31 cellular contexts compared by ENCODE assay signal in genomic region chr3:126570103-126570541, GRCh38. TPM values are rescaled to one million over a fixed set of nuclear protein-coding genes. Genes with fewer than 3 reads are reported as not detected.
DNase-seq lines count a peak whose midpoint lies in the region; ATAC-seq, FAIRE-seq and TF ChIP-seq lines count a peak whose summit lies in the region.
"Had no signal": no experiment of that assay in that cellular context is flagged by ENCODE, and none has a peak within 500 bp of the region (broad histone marks: within the 10 kb centered on the region; RNA-seq: fewer than 3 reads in every experiment).

No MANE protein-coding gene starts in this region.

- 0% methylated on average over 5 of the region's 6 CpGs for WGBS in K562 (ENCODE audit: insufficient coverage, low coverage, missing lambda C conversion rate)

- FAIRE-seq in K562 (lab: Jason Lieb, UNC), result no peak

- no peaks in the 10 kb centered on the region for H3K79me2 ChIP-seq in K562 (ENCODE audit: control insufficient read depth, insufficient read depth, low read length)

- no peaks in the 10 kb centered on the region for H3K4me1 Mint-ChIP-seq in activated CD4-positive, alpha-beta T cell treated with anti-CD3 and anti-CD28 coated beads, Interleukin-2, amount 10 ng/mL, durations not matched to agents 24 days and 14 days
- H3K4me1 Mint-ChIP-seq in naive thymus-derived CD8-positive, alpha-beta T cell, result no peaks in the 10 kb centered on the region
- H3K4me1 Mint-ChIP-seq: central memory CD8-positive, alpha-beta T cell had no signal

- ATAC-seq in K562 (peak; percentile 79), left lobe of liver (peak; percentile 46)
- no peak for ATAC-seq in naive thymus-derived CD8-positive, alpha-beta T cell
- ATAC-seq: left colon had no signal

- H3K4me3 Mint-ChIP-seq in activated CD4-positive, alpha-beta T cell treated with anti-CD3 and anti-CD28 coated beads, Interleukin-2, amount 10 ng/mL, durations not matched to agents 24 days and 14 days, result no peak overlapping the region
- no peak overlapping the region for H3K4me3 Mint-ChIP-seq in naive thymus-derived CD8-positive, alpha-beta T cell
- H3K4me3 Mint-ChIP-seq: activated CD4-positive, alpha-beta memory T cell treated with anti-CD3 and anti-CD28 coated beads for 36 hours; central memory CD8-positive, alpha-beta T cell; nephron progenitor cell had no signal

- peak; percentile 48 for DNase-seq in activated CD4-positive, alpha-beta T cell treated with anti-CD3 and anti-CD28 coated beads, Interleukin-2, amount 10 ng/mL, durations not matched to agents 24 days and 14 days
- DNase-seq in activated CD4-positive, alpha-beta T cell treated with anti-CD3 and anti-CD28 coated beads, Interleukin-2, amount 50 U/mL, for 1 hour, result no peak
- DNase-seq in K562 (ENCODE audit: extremely low read depth in 1 of 4, low spot score in 3 of 4) (peak in 1 of 4 experiments; percentile 7), left lobe of liver (ENCODE audit: low spot score) (no peak), D341Med (ENCODE audit: low spot score) (no peak), amygdala (lab: John Stamatoyannopoulos, UW) (no peak), DMS53 (lab: John Stamatoyannopoulos, UW) (no peak)
- no peak for DNase-seq in naive thymus-derived CD8-positive, alpha-beta T cell
- DNase-seq: 8988T; activated CD4-positive, alpha-beta memory T cell treated with anti-CD3 and anti-CD28 coated beads for 36 hours; activated naive CD4-positive, alpha-beta T cell treated with Interleukin-2 at 50 U/mL for 16 hours; activated T-cell treated with anti-CD3 and anti-CD28 coated beads, Interleukin-2, amount 50 U/mL, for 1 hour; BE2C; DND-41; glutamatergic neuron; Karpas-422; left colon; midbrain; NCI-H1092; NCI-H2029; nephron progenitor cell; PC-9; stomach; transverse colon had no signal

- no peak for TF ChIP-seq POLR2A in K562 (conservative IDR thresholded peaks at IDR 0.05)

- H3K4me1 ChIP-seq in K562 (replicated peaks in 1 of 2; ENCODE audit: control insufficient read depth in 2 of 2, insufficient read depth in 2 of 2, low read length in 2 of 2), result no peaks in the 10 kb centered on the region; a peak in 2 of 5 replicates
- H3K4me1 ChIP-seq: prostate gland, stomach, transverse colon had no signal

- intact Hi-C loops in activated CD4-positive, alpha-beta T cell treated with anti-CD3 and anti-CD28 coated beads, Interleukin-2, amount 10 ng/mL, durations not matched to agents 24 days and 14 days (cut with micrococcal nuclease), result no loop called here
- intact Hi-C loops in K562 (cut with micrococcal nuclease), result no loop called here

- H3K4me3 ChIP-seq in K562, result no peak overlapping the region
- H3K4me3 ChIP-seq: PC-9, prostate gland, skin epidermis, stomach, transverse colon had no signal

- peaks cover 0 to 16% of the 10 kb centered on the region in 2 experiments; a peak in 1 of 5 replicates for H3K27me3 ChIP-seq in K562 (ENCODE audit: control insufficient read depth in 2 of 2, insufficient read depth in 2 of 2, low read length in 2 of 2)
- H3K27me3 ChIP-seq: BE2C had no signal

- no peaks in the 10 kb centered on the region for H3K9me3 ChIP-seq in K562 (replicated peaks; ENCODE audit: control insufficient read depth, insufficient read depth, low read depth, low read length)
- H3K9me3 ChIP-seq: BE2C, prostate gland, stomach, transverse colon had no signal

- CTCF ChIA-PET in K562 (lab: Yijun Ruan, JAX; ENCODE audit: low intra/inter-chr PET ratio), result no interaction called here

- H3K4me2 ChIP-seq in K562 (ENCODE audit: insufficient read depth, low read length), result no peak overlapping the region
- H3K4me2 ChIP-seq: PC-9 had no signal

- no TSS peak for BruUV-seq in K562 (replicated peaks; lab: Mats Ljungman, UMichigan)

- in situ Hi-C loops in K562 (cut with MboI), result no loop called here

- no peaks in the 10 kb centered on the region for H3K36me3 ChIP-seq in K562 (ENCODE audit: control insufficient read depth, insufficient read depth, low read length)
- H3K36me3 ChIP-seq: BE2C, prostate gland, stomach, transverse colon had no signal

- TF ChIP-seq RAD21 in K562 (CRISPR knock-in tag; conservative IDR thresholded peaks at IDR 0.05 in 1 of 2, IDR thresholded peaks at IDR 0.05 in 1 of 2), result peak in 1 of 2 experiments; percentile 14; a peak in 1 of 4 replicates

- no peaks in the 10 kb centered on the region for H3K36me3 Mint-ChIP-seq in activated CD4-positive, alpha-beta T cell treated with anti-CD3 and anti-CD28 coated beads, Interleukin-2, amount 10 ng/mL, durations not matched to agents 24 days and 14 days (ENCODE audit: low read depth)
- no peaks in the 10 kb centered on the region for H3K36me3 Mint-ChIP-seq in naive thymus-derived CD8-positive, alpha-beta T cell
- H3K36me3 Mint-ChIP-seq: activated CD4-positive, alpha-beta memory T cell treated with anti-CD3 and anti-CD28 coated beads for 36 hours had no signal

- no peak overlapping the region for H3K27ac ChIP-seq in K562 (ENCODE audit: extremely low read depth, low read depth, low read length)
- H3K27ac ChIP-seq: PC-9, prostate gland, skin epidermis, stomach, transverse colon, VCaP had no signal

- no peak for TF ChIP-seq EP300 in K562 (IDR thresholded peaks at IDR 0.05; ENCODE audit: low read length)

- H3K27me3 Mint-ChIP-seq in activated CD4-positive, alpha-beta T cell treated with anti-CD3 and anti-CD28 coated beads, Interleukin-2, amount 10 ng/mL, durations not matched to agents 24 days and 14 days, result peaks cover 7% of the 10 kb centered on the region
- peaks cover 1 to 9% (median 5%) of the 10 kb centered on the region in 5 donors for H3K27me3 Mint-ChIP-seq in naive thymus-derived CD8-positive, alpha-beta T cell

- H3K9me3 Mint-ChIP-seq in activated CD4-positive, alpha-beta T cell treated with anti-CD3 and anti-CD28 coated beads, Interleukin-2, amount 10 ng/mL, durations not matched to agents 24 days and 14 days, result no peaks in the 10 kb centered on the region
- no peaks in the 10 kb centered on the region for H3K9me3 Mint-ChIP-seq in naive thymus-derived CD8-positive, alpha-beta T cell
- H3K9me3 Mint-ChIP-seq: activated CD4-positive, alpha-beta memory T cell treated with anti-CD3 and anti-CD28 coated beads for 36 hours; central memory CD8-positive, alpha-beta T cell; nephron progenitor cell had no signal

- H3K9me1 ChIP-seq in K562 (ENCODE audit: control insufficient read depth, insufficient read depth, low read length), result no peaks in the 10 kb centered on the region

- TF ChIP-seq CTCF in K562 (IDR thresholded peaks at IDR 0.05 in 2 of 3, conservative IDR thresholded peaks at IDR 0.05 in 1 of 3; ENCODE audit: insufficient read depth in 2 of 3, low read depth in 1 of 3, low read length in 3 of 3), result peak in 1 of 3 experiments; percentile 23; a peak in 1 of 6 replicates

- H4K20me1 ChIP-seq in K562 (replicated peaks; ENCODE audit: control insufficient read depth, insufficient read depth, low read length), result no peaks in the 10 kb centered on the region

- H2AFZ ChIP-seq in K562 (ENCODE audit: low read depth, low read length), result no peak overlapping the region
- H2AFZ ChIP-seq: PC-9 had no signal

- POLR2A ChIA-PET in K562 (lab: Yijun Ruan, JAX), result interaction anchor here (0.6 kb wide), 1 partner anchor 357 kb away, joined by 3 read pairs; no protein-coding TSS in a partner anchor
- POLR2A ChIA-PET in naive thymus-derived CD8-positive, alpha-beta T cell (lab: Charles Lee), result no interaction called here

- no peak overlapping the region for H3K27ac Mint-ChIP-seq in activated CD4-positive, alpha-beta T cell treated with anti-CD3 and anti-CD28 coated beads, Interleukin-2, amount 10 ng/mL, durations not matched to agents 24 days and 14 days
- no peak overlapping the region for H3K27ac Mint-ChIP-seq in naive thymus-derived CD8-positive, alpha-beta T cell
- H3K27ac Mint-ChIP-seq: activated CD4-positive, alpha-beta memory T cell treated with anti-CD3 and anti-CD28 coated beads for 36 hours; nephron progenitor cell had no signal

- no peak overlapping the region for H3K9ac ChIP-seq in K562 (ENCODE audit: insufficient read depth in 1 of 2, low read depth in 2 of 2, low read length in 2 of 2)

RNA-seq across cellular contexts. Expression of gene C3orf22, which starts 11.4 kb away (rescaled TPM):
- not detected in 2 replicates for total RNA-seq in activated CD4-positive, alpha-beta T cell treated with anti-CD3 and anti-CD28 coated beads, Interleukin-2, amount 10 ng/mL, durations not matched to agents 24 days and 14 days
- not detected in 2 replicates for total RNA-seq in K562 (2011; cell fraction: chromatin; rRNA removed; ENCODE audit: low replicate concordance)
- total RNA-seq in K562 (2011; cell fraction: nucleolus; rRNA removed), result not detected in 2 replicates
- total RNA-seq in K562 (2011; cell fraction: nucleoplasm; rRNA removed), result not detected in 2 replicates
- not detected in 2 replicates for total RNA-seq in K562 (2014; rRNA removed)
- not detected in 2 replicates for total RNA-seq in K562 (2014; rRNA removed; fragmentation: Illumina TruSeq; extraction: Trizol)
- total RNA-seq in K562 (2015; rRNA removed; fragmentation: Illumina TruSeq; extraction: Trizol), result not detected in 2 replicates
- not detected in 2 replicates for total RNA-seq in K562 (2021)
- polyA plus RNA-seq in K562 (2011; rRNA removed), result not detected in 2 replicates
- not detected in 2 replicates for polyA plus RNA-seq in K562 (2011; cell fraction: cytosol; rRNA removed)
- polyA plus RNA-seq in K562 (2011; cell fraction: nucleus; rRNA removed), result not detected in 2 replicates
- polyA plus RNA-seq in K562 (2012), result not detected in 2 replicates
- polyA plus RNA-seq in K562 (2014; fragmentation: Illumina TruSeq; extraction: Trizol), result not detected in 2 replicates
- not detected for polyA plus RNA-seq in K562 (2014; fragmentation: Nextera tagmentation; extraction: Ambion mirVana)
- not detected in 2 replicates for polyA plus RNA-seq in K562 (2014; rRNA removed)
- not detected in 2 replicates for polyA minus RNA-seq in K562 (2011; rRNA and poly(A)+ RNA removed)
- not detected in 2 replicates for polyA minus RNA-seq in K562 (2011; cell fraction: cytosol; rRNA and poly(A)+ RNA removed)
- not detected in 2 replicates for polyA minus RNA-seq in K562 (2011; cell fraction: nucleus; rRNA and poly(A)+ RNA removed)
- total RNA-seq in left lobe of liver, result not detected
- not detected for total RNA-seq in naive thymus-derived CD8-positive, alpha-beta T cell
- not detected for polyA plus RNA-seq in naive thymus-derived CD8-positive, alpha-beta T cell
- total RNA-seq: activated CD4-positive, alpha-beta memory T cell treated with anti-CD3 and anti-CD28 coated beads for 36 hours; aorta; left colon; PC-9; stomach; T-helper 1 cell treated with Interleukin-12 subunit alpha and Interleukin-12 subunit beta and Interleukin-4 antibody, amounts not matched to agents 30 ng/mL and 1 ng/mL, for 36 hours; transverse colon had no signal
- polyA plus RNA-seq: aorta, esophagus, stomach had no signal

RNA-seq across cellular contexts. Expression of gene CHST13, which starts 46.2 kb away (rescaled TPM):
- not detected in 2 replicates for total RNA-seq in activated CD4-positive, alpha-beta T cell treated with anti-CD3 and anti-CD28 coated beads, Interleukin-2, amount 10 ng/mL, durations not matched to agents 24 days and 14 days
- total RNA-seq in K562 (2011; cell fraction: chromatin; rRNA removed; ENCODE audit: low replicate concordance), result not detected in 2 replicates
- total RNA-seq in K562 (2011; cell fraction: nucleolus; rRNA removed), result not detected in 2 replicates
- total RNA-seq in K562 (2011; cell fraction: nucleoplasm; rRNA removed), result not detected in 2 replicates
- total RNA-seq in K562 (2014; rRNA removed) (not detected in 2 replicates), K562 (2014; rRNA removed; fragmentation: Illumina TruSeq; extraction: Trizol) (not detected in 2 replicates), K562 (2015; rRNA removed; fragmentation: Illumina TruSeq; extraction: Trizol) (not detected in 2 replicates), K562 (2021) (not detected in 2 replicates), left lobe of liver (43.8 TPM)
- polyA plus RNA-seq in K562 (2011; rRNA removed) (not detected in 2 replicates), K562 (2014; fragmentation: Illumina TruSeq; extraction: Trizol) (not detected in 2 replicates), K562 (2014; fragmentation: Nextera tagmentation; extraction: Ambion mirVana) (not detected), K562 (2014; rRNA removed) (not detected in 2 replicates)
- 0.09 TPM in 1 of 2 replicates, not detected in the other for polyA plus RNA-seq in K562 (2011; cell fraction: cytosol; rRNA removed)
- polyA plus RNA-seq in K562 (2011; cell fraction: nucleus; rRNA removed), result not detected in 2 replicates
- polyA plus RNA-seq in K562 (2012), result 0.04 TPM in 1 of 2 replicates, not detected in the other
- not detected in 2 replicates for polyA minus RNA-seq in K562 (2011; rRNA and poly(A)+ RNA removed)
- not detected in 2 replicates for polyA minus RNA-seq in K562 (2011; cell fraction: cytosol; rRNA and poly(A)+ RNA removed)
- not detected in 2 replicates for polyA minus RNA-seq in K562 (2011; cell fraction: nucleus; rRNA and poly(A)+ RNA removed)
- total RNA-seq in naive thymus-derived CD8-positive, alpha-beta T cell, result not detected
- under 1 TPM in 1 of 3 donors, not detected in 2; 0.14 TPM for polyA plus RNA-seq in naive thymus-derived CD8-positive, alpha-beta T cell
- total RNA-seq: activated CD4-positive, alpha-beta memory T cell treated with anti-CD3 and anti-CD28 coated beads for 36 hours; T-helper 1 cell treated with Interleukin-12 subunit alpha and Interleukin-12 subunit beta and Interleukin-4 antibody, amounts not matched to agents 30 ng/mL and 1 ng/mL, for 36 hours had no signal
- polyA plus RNA-seq: aorta had no signal

RNA-seq across cellular contexts. Expression of gene UROC1, which starts 52.5 kb away (rescaled TPM):
- not detected in 2 replicates for total RNA-seq in activated CD4-positive, alpha-beta T cell treated with anti-CD3 and anti-CD28 coated beads, Interleukin-2, amount 10 ng/mL, durations not matched to agents 24 days and 14 days
- not detected in 2 replicates for total RNA-seq in K562 (2011; cell fraction: chromatin; rRNA removed; ENCODE audit: low replicate concordance)
- total RNA-seq in K562 (2011; cell fraction: nucleolus; rRNA removed), result not detected in 2 replicates
- total RNA-seq in K562 (2011; cell fraction: nucleoplasm; rRNA removed), result not detected in 2 replicates
- total RNA-seq in K562 (2014; rRNA removed) (not detected in 2 replicates), K562 (2014; rRNA removed; fragmentation: Illumina TruSeq; extraction: Trizol) (not detected in 2 replicates), K562 (2015; rRNA removed; fragmentation: Illumina TruSeq; extraction: Trizol) (not detected in 2 replicates), K562 (2021) (0.07 TPM in 1 of 2 replicates, not detected in the other), left lobe of liver (112 TPM)
- polyA plus RNA-seq in K562 (2011; rRNA removed) (not detected in 2 replicates), K562 (2014; fragmentation: Illumina TruSeq; extraction: Trizol) (not detected in 2 replicates), K562 (2014; fragmentation: Nextera tagmentation; extraction: Ambion mirVana) (not detected), K562 (2014; rRNA removed) (not detected in 2 replicates)
- not detected in 2 replicates for polyA plus RNA-seq in K562 (2011; cell fraction: cytosol; rRNA removed)
- not detected in 2 replicates for polyA plus RNA-seq in K562 (2011; cell fraction: nucleus; rRNA removed)
- polyA plus RNA-seq in K562 (2012), result not detected in 2 replicates
- polyA minus RNA-seq in K562 (2011; rRNA and poly(A)+ RNA removed), result not detected in 2 replicates
- not detected in 2 replicates for polyA minus RNA-seq in K562 (2011; cell fraction: cytosol; rRNA and poly(A)+ RNA removed)
- polyA minus RNA-seq in K562 (2011; cell fraction: nucleus; rRNA and poly(A)+ RNA removed), result not detected in 2 replicates
- under 1 TPM; 0.10 to 0.11 TPM for total RNA-seq in naive thymus-derived CD8-positive, alpha-beta T cell
- under 1 TPM; 0.07 to 0.67 (median 0.21) TPM for polyA plus RNA-seq in naive thymus-derived CD8-positive, alpha-beta T cell
- total RNA-seq: activated CD4-positive, alpha-beta memory T cell treated with anti-CD3 and anti-CD28 coated beads for 36 hours; aorta; left colon; PC-9; stomach; T-helper 1 cell treated with Interleukin-12 subunit alpha and Interleukin-12 subunit beta and Interleukin-4 antibody, amounts not matched to agents 30 ng/mL and 1 ng/mL, for 36 hours; transverse colon had no signal
- polyA plus RNA-seq: aorta, esophagus, stomach had no signal

Comparison
In these comparisons a context has a peak if more than half of its experiments do, and no peak if none do; other contexts are left out.
1. ATAC-seq: peak in K562 (single experiment) and left lobe of liver (single experiment); none in naive thymus-derived CD8-positive, alpha-beta T cell (0 of 2).
2. RNA of gene CHST13, which starts 46.2 kb away (total RNA-seq): 43.8 TPM in left lobe of liver (single experiment); not detected in naive thymus-derived CD8-positive, alpha-beta T cell, not detected in activated CD4-positive, alpha-beta T cell treated with anti-CD3 and anti-CD28 coated beads, Interleukin-2, amount 10 ng/mL, durations not matched to agents 24 days and 14 days and not detected in K562; every median in the first group is over 10 times any median in the second.
3. RNA of gene UROC1, which starts 52.5 kb away (total RNA-seq): 112 TPM in left lobe of liver (single experiment); 0.10 to 0.11 TPM in naive thymus-derived CD8-positive, alpha-beta T cell, not detected in activated CD4-positive, alpha-beta T cell treated with anti-CD3 and anti-CD28 coated beads, Interleukin-2, amount 10 ng/mL, durations not matched to agents 24 days and 14 days and 0.07 TPM in K562; every median in the first group is over 100 times any median in the second.